ENCODE assay signal across 9 cellular contexts in genomic region chr1:36400514-36400824, GRCh38. TPM values are rescaled to one million over a fixed set of nuclear protein-coding genes. Genes with fewer than 3 reads are reported as not detected.
DNase-seq lines count a peak whose midpoint lies in the region; FAIRE-seq and TF ChIP-seq lines count a peak whose summit lies in the region.
"Had no signal": no experiment of that assay in that cellular context is flagged by ENCODE, and none has a peak within 500 bp of the region (broad histone marks: within the 10 kb centered on the region; RNA-seq: fewer than 3 reads in every experiment).

No MANE protein-coding gene starts in this region.

- peak overlapping the region; percentile 46 for H3K56ac ChIP-seq in H1 (replicated peaks; ENCODE audit: insufficient read length, low read depth, low read length)

- H3K14ac ChIP-seq in H1 (ENCODE audit: insufficient read length): no peak overlapping the region

- H2AFZ ChIP-seq in KMS-11 (ENCODE audit: low read depth) (peak overlapping the region; percentile 64; the same call in 1 of the 2 replicates), H1 (ENCODE audit: low read length) (peak overlapping the region; percentile 74; the same call in 1 of the 2 replicates), neuron (ENCODE audit: low read depth, low read length) (peak overlapping the region; percentile 52)

- no peaks in the 10 kb centered on the region for H4K20me1 ChIP-seq in KMS-11 (ENCODE audit: insufficient read depth)
- H4K20me1 ChIP-seq in H1 (replicated peaks in 1 of 2; ENCODE audit: control insufficient read depth in 1 of 2, insufficient read depth in 2 of 2, low read length in 2 of 2): no peaks in the 10 kb centered on the region

- no peak overlapping the region for H2BK20ac ChIP-seq in H1 (ENCODE audit: low read length)

- peak overlapping the region; percentile 57 for H3K27ac ChIP-seq in KMS-11
- H3K27ac ChIP-seq in H1 (ENCODE audit: low read depth, low read length): peak overlapping the region; percentile 49; the same call in 1 of the 2 replicates

- CTCF ChIA-PET in H1 (lab: Charles Lee; ENCODE audit: partially characterized antibody): interaction anchor here (0.7 to 2.9 kb wide), 16 partner anchors 13 to 213 kb away, joined by 3 to 17 read pairs (median 5); partner anchors contain the start of gene SH3D21

- peak overlapping the region; percentile 100; the same call in 1 of the 2 replicates for H2BK15ac ChIP-seq in H1 (ENCODE audit: low read length)

- peaks cover 11% of the 10 kb centered on the region for H3K23me2 ChIP-seq in H1 (ENCODE audit: low read depth, low read length)

- H3K4me3 ChIP-seq in KMS-11 (IDR thresholded peaks at IDR 0.05; ENCODE audit: insufficient read depth, low read depth, low read length) (no peak overlapping the region), H1 (ENCODE audit: extremely low read depth in 1 of 4, insufficient read depth in 2 of 4, low read depth in 3 of 4, low read length in 4 of 4) (peak overlapping the region; percentile 28 to 68 (median 48); a peak in 5 of 8 replicates), neuron (ENCODE audit: low read length) (peak overlapping the region; percentile 74)

- WGBS in H1 (ENCODE audit: extremely low coverage in 1 of 2, insufficient coverage in 1 of 2, insufficient read length in 1 of 2, insufficient replicate concordance in 2 of 2, low coverage in 1 of 2, low lambda C conversion rate in 2 of 2, missing lambda C conversion rate in 1 of 2), 2 experiments: 72% methylated on average over 10 of the region's 10 CpGs; no CpG with 5 or more reads in 1 of the 2 experiments

- H2BK12ac ChIP-seq in H1 (ENCODE audit: low read depth, low read length): peak overlapping the region; percentile 84; the same call in 1 of the 2 replicates

- H3K27me3 ChIP-seq in KMS-11 (ENCODE audit: insufficient read depth, low read depth): no peaks in the 10 kb centered on the region
- no peaks in the 10 kb centered on the region for H3K27me3 ChIP-seq in H1 (replicated peaks in 1 of 4; ENCODE audit: control insufficient read depth in 3 of 4, extremely low read depth in 1 of 4, insufficient read depth in 3 of 4, low read length in 3 of 4)
- H3K27me3 ChIP-seq in neuron (ENCODE audit: insufficient read depth, low read length): no peaks in the 10 kb centered on the region

- peak overlapping the region; percentile 89 for H4K5ac ChIP-seq in H1 (ENCODE audit: insufficient read length, low read depth, low read length)

- H3K4me1 ChIP-seq in ES-I3 (ENCODE audit: insufficient read depth, low read length) (no peaks in the 10 kb centered on the region), KMS-11 (ENCODE audit: low read depth, poor library complexity, severe bottlenecking) (peaks cover 17% of the 10 kb centered on the region), H1 (replicated peaks in 1 of 4; ENCODE audit: control insufficient read depth in 3 of 4, insufficient read depth in 4 of 4, low read length in 3 of 4) (peaks cover 0 to 12% (median 11%) of the 10 kb centered on the region in 4 experiments; a peak in 5 of 7 replicates), neuron (ENCODE audit: insufficient read depth, low read length) (peaks cover 17% of the 10 kb centered on the region)

- FAIRE-seq in H1 (lab: Jason Lieb, UNC): no peak

- H3K36me3 ChIP-seq in ES-I3 (ENCODE audit: insufficient read depth, low read length) (no peaks in the 10 kb centered on the region), KMS-11 (ENCODE audit: insufficient read depth) (no peaks in the 10 kb centered on the region), H1 (ENCODE audit: control insufficient read depth in 2 of 4, insufficient read depth in 4 of 4, low read length in 3 of 4) (no peaks in the 10 kb centered on the region), neuron (ENCODE audit: insufficient read depth, low read length) (no peaks in the 10 kb centered on the region)

- no peak for TF ChIP-seq POLR2A in H1 (IDR thresholded peaks at IDR 0.05; ENCODE audit: control extremely low read depth in 1 of 2, low read depth in 2 of 2, low read length in 2 of 2)

- peak overlapping the region; percentile 83; the same call in 1 of the 2 replicates for H3K18ac ChIP-seq in H1 (ENCODE audit: extremely low read depth, low read length)

- POLR2A ChIA-PET in H1 (lab: Charles Lee; ENCODE audit: partially characterized antibody): interaction anchor here (0.7 to 6.2 kb wide), 13 partner anchors 11 to 286 kb away, joined by 3 to 36 read pairs (median 4); partner anchors contain the start of genes EVA1B, OSCP1 and SH3D21

- no peaks in the 10 kb centered on the region for H3K79me1 ChIP-seq in H1 (ENCODE audit: low read depth, low read length)

- peak overlapping the region; percentile 72 for H2BK120ac ChIP-seq in H1 (replicated peaks; ENCODE audit: low read depth, low read length)

- no peak for TF ChIP-seq EP300 in H1 (IDR thresholded peaks at IDR 0.05; ENCODE audit: borderline replicate concordance in 1 of 2, low read depth in 2 of 2, low read length in 2 of 2)

- H3K9ac ChIP-seq in ES-I3 (ENCODE audit: low read depth, low read length) (peak overlapping the region; percentile 80; the same call in 1 of the 2 replicates), KMS-11 (peak overlapping the region; percentile 39; the same call in 1 of the 2 replicates), H1 (replicated peaks in 1 of 4; ENCODE audit: extremely low read depth in 1 of 4, low read depth in 3 of 4, low read length in 3 of 4) (peak overlapping the region in 2 of 4 experiments; percentile 48 to 50; a peak in 4 of 7 replicates)

- H2AK5ac ChIP-seq in H1 (ENCODE audit: low read depth, low read length): peak overlapping the region; percentile 86; the same call in 1 of the 2 replicates

- H4K91ac ChIP-seq in H1 (replicated peaks; ENCODE audit: insufficient read length, low read length): peak overlapping the region; percentile 94

- no peak for TF ChIP-seq RAD21 in H1 (IDR thresholded peaks at IDR 0.05 in 1 of 2, conservative IDR thresholded peaks at IDR 0.05 in 1 of 2; ENCODE audit: low read depth in 2 of 2, low read length in 2 of 2)

- H3K79me2 ChIP-seq in KMS-11 (ENCODE audit: insufficient read depth, low read depth) (peaks cover 10% of the 10 kb centered on the region; the same call in 1 of the 2 replicates), H1 (ENCODE audit: control insufficient read depth in 1 of 2, insufficient read depth in 2 of 2, low read length in 2 of 2) (peaks cover 0 to 11% of the 10 kb centered on the region in 2 experiments; a peak in 3 of 4 replicates)

- DNase-seq in H1 (ENCODE audit: low read depth in 1 of 2, low spot score in 2 of 2) (no peak), NCI-H226 (no peak), NCI-H128 (lab: John Stamatoyannopoulos, UW; ENCODE audit: unreplicated experiment) (no peak), RPMI8226 (no peak), NCI-H2227 treated with DMSO at 0.1 percent for 48 hours (lab: John Stamatoyannopoulos, UW) (no peak)
- DNase-seq: cortex of kidney had no signal

- H3K4me2 ChIP-seq in KMS-11 (0 out of 2 replicates have a peak overlapping the region, but pooled peaks have one; percentile 29), H1 (ENCODE audit: insufficient read depth in 1 of 2, low read depth in 2 of 2, low read length in 2 of 2) (peak overlapping the region; percentile 62 to 85)

- peak overlapping the region; percentile 96 for H2BK5ac ChIP-seq in H1 (ENCODE audit: low read depth, low read length)

- H3K9me3 ChIP-seq in ES-I3 (ENCODE audit: control insufficient read depth, insufficient read depth, low read length) (no peaks in the 10 kb centered on the region), H1 (ENCODE audit: insufficient read depth in 2 of 2, low read depth in 1 of 2, low read length in 1 of 2) (no peaks in the 10 kb centered on the region), neuron (ENCODE audit: low read length) (no peaks in the 10 kb centered on the region)

- H3K23ac ChIP-seq in H1 (ENCODE audit: insufficient read length): no peak overlapping the region

- H3K4ac ChIP-seq in H1 (replicated peaks; ENCODE audit: insufficient read length, low read depth, low read length): peak overlapping the region; percentile 97

- peak overlapping the region; percentile 88; the same call in 1 of the 2 replicates for H4K8ac ChIP-seq in H1 (ENCODE audit: extremely low read depth, insufficient read depth, low read length)

- no peak for TF ChIP-seq CTCF in KMS-11 (conservative IDR thresholded peaks at IDR 0.05; ENCODE audit: low read depth, low read length)
- no peak for TF ChIP-seq CTCF in H1 (IDR thresholded peaks at IDR 0.05; ENCODE audit: control extremely low read depth in 1 of 3, insufficient read depth in 1 of 3, low read depth in 1 of 3, low read length in 3 of 3)

TF ChIP-seq in H1, 55 proteins besides CTCF, POLR2A, EP300 and RAD21:
- no peak for TF ChIP-seq RBBP5 (IDR thresholded peaks at IDR 0.05; ENCODE audit: borderline replicate concordance, low read depth, low read length)

RNA-seq across cellular contexts. Expression of gene LSM10, which starts 2.8 kb away (rescaled TPM):
- 59.1 and 59.5 TPM in 2 replicates for total RNA-seq in H1 (2021; fragmentation: NEBNext Ultra II Directional; extraction: Animal tissue kit (Norgen Biotek cat#: 25700))
- polyA plus RNA-seq in H1 (2011; rRNA removed): 127 and 140 TPM in 2 replicates
- polyA plus RNA-seq in H1 (2011; cell fraction: cytosol; rRNA removed): 111 TPM
- 81.9 TPM for polyA plus RNA-seq in H1 (2011; cell fraction: nucleus; rRNA removed)
- polyA plus RNA-seq in H1 (2012, experiment 1 of 2): 50.0 to 87.8 TPM (median 80.4 TPM) in 4 replicates
- 128 TPM for polyA plus RNA-seq in H1 (2012, experiment 2 of 2)
- 49.0 TPM for polyA plus RNA-seq in H1 (2013, experiment 1 of 2)
- 51.5 TPM for polyA plus RNA-seq in H1 (2013, experiment 2 of 2)
- polyA minus RNA-seq in H1 (2011; rRNA and poly(A)+ RNA removed): 48.7 and 51.4 TPM in 2 replicates
- polyA minus RNA-seq in H1 (2011; cell fraction: cytosol; rRNA and poly(A)+ RNA removed): 28.0 TPM
- 25.3 TPM for polyA minus RNA-seq in H1 (2011; cell fraction: nucleus; rRNA and poly(A)+ RNA removed)

RNA-seq across cellular contexts. Expression of gene STK40, which starts 14.7 kb away (rescaled TPM):
- 25.3 and 28.6 TPM in 2 replicates for total RNA-seq in H1 (2021; fragmentation: NEBNext Ultra II Directional; extraction: Animal tissue kit (Norgen Biotek cat#: 25700))
- polyA plus RNA-seq in H1 (2011; rRNA removed): 13.6 and 18.4 TPM in 2 replicates
- 13.7 TPM for polyA plus RNA-seq in H1 (2011; cell fraction: cytosol; rRNA removed)
- 21.5 TPM for polyA plus RNA-seq in H1 (2011; cell fraction: nucleus; rRNA removed)
- polyA plus RNA-seq in H1 (2012, experiment 1 of 2): 13.3 to 18.6 TPM (median 17.3 TPM) in 4 replicates
- polyA plus RNA-seq in H1 (2012, experiment 2 of 2): 17.6 TPM
- 16.9 TPM for polyA plus RNA-seq in H1 (2013, experiment 1 of 2)
- 16.6 TPM for polyA plus RNA-seq in H1 (2013, experiment 2 of 2)
- 16.3 and 18.9 TPM in 2 replicates for polyA minus RNA-seq in H1 (2011; rRNA and poly(A)+ RNA removed)
- polyA minus RNA-seq in H1 (2011; cell fraction: cytosol; rRNA and poly(A)+ RNA removed): 9.5 TPM
- 5.5 TPM for polyA minus RNA-seq in H1 (2011; cell fraction: nucleus; rRNA and poly(A)+ RNA removed)

RNA-seq across cellular contexts. Expression of gene OSCP1, which starts 49.8 kb away (rescaled TPM):
- 1.4 and 1.8 TPM in 2 replicates for total RNA-seq in H1 (2021; fragmentation: NEBNext Ultra II Directional; extraction: Animal tissue kit (Norgen Biotek cat#: 25700))
- 3.2 and 3.3 TPM in 2 replicates for polyA plus RNA-seq in H1 (2011; rRNA removed)
- 2.4 TPM for polyA plus RNA-seq in H1 (2011; cell fraction: cytosol; rRNA removed)
- 1.9 TPM for polyA plus RNA-seq in H1 (2011; cell fraction: nucleus; rRNA removed)
- 2.8 to 4.8 TPM (median 4.1 TPM) in 4 replicates for polyA plus RNA-seq in H1 (2012, experiment 1 of 2)
- 3.5 TPM for polyA plus RNA-seq in H1 (2012, experiment 2 of 2)
- polyA plus RNA-seq in H1 (2013, experiment 1 of 2): 2.0 TPM
- polyA plus RNA-seq in H1 (2013, experiment 2 of 2): 2.2 TPM
- 1.7 and 4.6 TPM in 2 replicates for polyA minus RNA-seq in H1 (2011; rRNA and poly(A)+ RNA removed)
- 0.81 TPM for polyA minus RNA-seq in H1 (2011; cell fraction: cytosol; rRNA and poly(A)+ RNA removed)
- polyA minus RNA-seq in H1 (2011; cell fraction: nucleus; rRNA and poly(A)+ RNA removed): 4.4 TPM
